Comparison of ENCODE assay signal across 1 cellular context in the genomic region with DNA sequence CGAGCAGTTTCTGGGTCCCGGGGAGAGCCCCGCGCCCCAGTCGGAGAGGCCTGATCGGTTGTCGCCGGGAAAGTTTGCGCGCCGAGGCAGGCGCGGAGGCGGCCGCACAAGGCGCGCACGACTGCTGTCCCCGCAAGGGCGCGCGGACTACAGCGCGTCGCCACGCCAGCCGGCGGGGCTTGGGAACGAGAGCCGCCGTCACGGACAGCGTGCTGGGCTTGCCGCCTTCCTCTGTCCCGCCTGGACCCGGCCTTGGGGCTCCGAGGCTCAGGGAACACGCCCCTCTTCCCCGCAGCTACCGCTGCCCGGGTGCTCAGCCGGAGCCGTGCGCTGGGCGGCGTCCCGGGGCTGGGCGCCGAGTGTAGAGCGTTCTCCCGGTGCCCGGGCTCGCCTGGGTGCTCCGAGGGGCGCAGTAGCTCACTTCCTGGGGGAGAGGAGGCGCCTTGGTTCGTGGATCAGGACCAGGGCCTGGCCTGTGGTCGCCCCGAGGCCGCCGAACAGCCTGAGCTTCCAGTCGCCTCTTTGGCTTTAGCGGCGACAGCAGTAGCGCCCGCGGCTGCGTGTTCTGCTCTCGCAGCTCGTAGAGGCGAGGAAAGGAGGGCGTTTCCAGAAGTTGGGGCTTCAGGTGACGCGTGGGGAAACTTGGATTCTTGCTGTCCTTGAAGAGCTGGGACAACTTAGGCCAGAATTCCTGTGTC.
TF ChIP-seq lines count a peak whose summit lies in the region.

No MANE protein-coding gene starts in this region.

TF ChIP-seq in H1, 55 proteins besides CTCF, POLR2A, EP300 and RAD21:
- TF ChIP-seq ASH2L (IDR thresholded peaks at IDR 0.05; ENCODE audit: low read length) = peak; percentile 41
- TF ChIP-seq, protein P1, sequence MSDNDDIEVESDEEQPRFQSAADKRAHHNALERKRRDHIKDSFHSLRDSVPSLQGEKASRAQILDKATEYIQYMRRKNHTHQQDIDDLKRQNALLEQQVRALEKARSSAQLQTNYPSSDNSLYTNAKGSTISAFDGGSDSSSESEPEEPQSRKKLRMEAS (IDR thresholded peaks at IDR 0.05) = peak; percentile 75
- TF ChIP-seq SIN3A (conservative IDR thresholded peaks at IDR 0.05 in 1 of 2, IDR thresholded peaks at IDR 0.05 in 1 of 2; ENCODE audit: low read depth in 1 of 2, low read length in 2 of 2) = peak in 1 of 2 experiments; percentile 18; a peak in 1 of 4 replicates
- TF ChIP-seq, protein P2, sequence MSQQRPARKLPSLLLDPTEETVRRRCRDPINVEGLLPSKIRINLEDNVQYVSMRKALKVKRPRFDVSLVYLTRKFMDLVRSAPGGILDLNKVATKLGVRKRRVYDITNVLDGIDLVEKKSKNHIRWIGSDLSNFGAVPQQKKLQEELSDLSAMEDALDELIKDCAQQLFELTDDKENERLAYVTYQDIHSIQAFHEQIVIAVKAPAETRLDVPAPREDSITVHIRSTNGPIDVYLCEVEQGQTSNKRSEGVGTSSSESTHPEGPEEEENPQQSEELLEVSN (IDR thresholded peaks at IDR 0.05) = peak; percentile 88
- TF ChIP-seq CHD1 (IDR thresholded peaks at IDR 0.05; ENCODE audit: low read depth, low read length) = no peak
- no peak for TF ChIP-seq GTF2F1 (IDR thresholded peaks at IDR 0.05; ENCODE audit: borderline replicate concordance, low read depth, low read length)
- peak in 1 of 2 experiments; percentile 74; a peak in 1 of 4 replicates for TF ChIP-seq HDAC2 (IDR thresholded peaks at IDR 0.05; ENCODE audit: borderline replicate concordance in 1 of 2, low read depth in 2 of 2, low read length in 2 of 2)
- peak; percentile 92 for TF ChIP-seq KDM4A (IDR thresholded peaks at IDR 0.05; ENCODE audit: low read depth, low read length, severe bottlenecking)
- peak; percentile 32 for TF ChIP-seq RNF2 (IDR thresholded peaks at IDR 0.05; ENCODE audit: borderline replicate concordance, low read depth, low read length, missing control alignments, poor library complexity, severe bottlenecking)
- 0 out of 2 replicates have a peak, but pooled peaks have one; percentile 8 for TF ChIP-seq PHF8 (conservative IDR thresholded peaks at IDR 0.05; ENCODE audit: low read depth, low read length)
